In genomic region chr10:74048433-74048832, GRCh38 we compare ENCODE assay signal across 20 cellular contexts. TPM values are rescaled to one million over a fixed set of nuclear protein-coding genes. Genes with fewer than 3 reads are reported as not detected.
DNase-seq lines count a peak whose midpoint lies in the region; ATAC-seq and TF ChIP-seq lines count a peak whose summit lies in the region.
"Had no signal": no experiment of that assay in that cellular context is flagged by ENCODE, and none has a peak within 500 bp of the region (broad histone marks: within the 10 kb centered on the region; RNA-seq: fewer than 3 reads in every experiment).

No MANE protein-coding gene starts in this region.

- intact Hi-C loops in PC-9 (cut with micrococcal nuclease; ENCODE audit: unreplicated experiment) = no loop called here
- intact Hi-C loops in lower lobe of right lung (cut with DNase I) = no loop called here

- CTCF ChIA-PET in HEK293 (lab: Yijun Ruan, JAX) (interaction anchor here (0.5 to 1.3 kb wide), 2 partner anchors 10 to 92 kb away, joined by 3 to 4 read pairs; no protein-coding TSS in a partner anchor), PC-9 (lab: Charles Lee) (interaction anchor here (0.6 to 1.5 kb wide), 5 partner anchors 8 to 170 kb away, joined by 3 to 8 read pairs (median 4); no protein-coding TSS in a partner anchor)

- H3K27me3 ChIP-seq in PC-9 (ENCODE audit: insufficient read depth, low read depth) (no peaks in the 10 kb centered on the region), lower lobe of right lung (ENCODE audit: low read depth) (no peaks in the 10 kb centered on the region), suprapubic skin (no peaks in the 10 kb centered on the region)
- H3K27me3 ChIP-seq: gastroesophageal sphincter had no signal

- H3K79me2 ChIP-seq in PC-9 (ENCODE audit: low read depth) = peaks cover 74% of the 10 kb centered on the region

- no peak overlapping the region for H2AFZ ChIP-seq in PC-9
- H2AFZ ChIP-seq: parathyroid adenoma had no signal

- H3K36me3 ChIP-seq in HEK293 (ENCODE audit: control insufficient read depth in 2 of 2, insufficient read depth in 1 of 2, low read length in 2 of 2) = peaks cover 18 to 20% of the 10 kb centered on the region in 2 experiments
- peaks cover 21% of the 10 kb centered on the region for H3K36me3 ChIP-seq in PC-9 (ENCODE audit: low read depth)
- H3K36me3 ChIP-seq in lower lobe of right lung = peaks cover 20% of the 10 kb centered on the region
- H3K36me3 ChIP-seq in suprapubic skin = peaks cover 4% of the 10 kb centered on the region

- H3K4me1 ChIP-seq in HEK293 (ENCODE audit: control insufficient read depth, insufficient read depth, low read length) (peaks cover 10% of the 10 kb centered on the region; the same call in 1 of the 2 replicates), PC-9 (replicated peaks; ENCODE audit: insufficient read depth) (peaks cover 67% of the 10 kb centered on the region), lower lobe of right lung (peaks cover 45% of the 10 kb centered on the region), suprapubic skin (peaks cover 15% of the 10 kb centered on the region)

- no peak for TF ChIP-seq CTCF in HEK293 (tag by site-specific recombination; IDR thresholded peaks at IDR 0.05)
- TF ChIP-seq CTCF in PC-9 (conservative IDR thresholded peaks at IDR 0.05) = no peak
- no peak for TF ChIP-seq CTCF in lower lobe of right lung (IDR thresholded peaks at IDR 0.05)
- TF ChIP-seq CTCF in suprapubic skin (IDR thresholded peaks at IDR 0.05) = no peak

- ATAC-seq in lower lobe of right lung (no peak), GM21447 (IDR thresholded peaks at IDR 0.05; ENCODE audit: unreplicated experiment) (no peak), GM19035 (IDR thresholded peaks at IDR 0.05; ENCODE audit: unreplicated experiment) (no peak), GM18502 (IDR thresholded peaks at IDR 0.05; ENCODE audit: poor library complexity, unreplicated experiment) (no peak)
- ATAC-seq: esophagus mucosa; natural killer cell; stimulated activated effector memory CD8-positive, alpha-beta T cell treated with anti-CD3 and anti-CD28 coated beads, Interleukin-12 subunit alpha, Interleukin-12 subunit beta, amount 100 ng/mL, for 72 hours; WTC11 had no signal

- peaks cover 76% of the 10 kb centered on the region for H3F3A ChIP-seq in PC-9 (ENCODE audit: insufficient read depth, low read depth)

- WGBS in suprapubic skin = 97% methylated on average over 2 of the region's 2 CpGs

- H3K4me2 ChIP-seq in PC-9 = peak overlapping the region; percentile 60; the same call in 1 of the 2 replicates

- DNase-seq in PC-9 = no peak
- DNase-seq in lower lobe of right lung = no peak
- no peak for DNase-seq in suprapubic skin (ENCODE audit: low spot score in 2 of 2)
- DNase-seq: DMS79 treated with DMSO at 0.1 percent for 48 hours; effector memory CD4-positive, alpha-beta T cell; natural killer cell; NCI-H1417; NCI-H2081 treated with DMSO at 0.1 percent for 48 hours; NCI-H510A; RPMI8226; stimulated activated CD4-positive, alpha-beta T cell treated with anti-CD3 and anti-CD28 coated beads, Interleukin-2, amount 100 ng/mL, for 24 hours had no signal

- H3K9me3 ChIP-seq in HEK293 (ENCODE audit: control insufficient read depth, insufficient read depth, low read depth, low read length) (no peaks in the 10 kb centered on the region), PC-9 (ENCODE audit: insufficient read depth, low read depth) (no peaks in the 10 kb centered on the region), lower lobe of right lung (no peaks in the 10 kb centered on the region), suprapubic skin (no peaks in the 10 kb centered on the region)
- H3K9me3 ChIP-seq: gastroesophageal sphincter had no signal

- no peak for TF ChIP-seq POLR2A in suprapubic skin (IDR thresholded peaks at IDR 0.05)

- no peaks in the 10 kb centered on the region for H3K9me2 ChIP-seq in PC-9 (ENCODE audit: insufficient read depth)

- no peak overlapping the region for H3K4me3 ChIP-seq in HEK293 (ENCODE audit: low read depth, low read length)
- H3K4me3 ChIP-seq in PC-9 = no peak overlapping the region
- no peak overlapping the region for H3K4me3 ChIP-seq in lower lobe of right lung
- no peak overlapping the region for H3K4me3 ChIP-seq in suprapubic skin
- H3K4me3 ChIP-seq: gastroesophageal sphincter had no signal

- POLR2A ChIA-PET in HEK293 (lab: Yijun Ruan, JAX) = interaction anchor here (0.7 kb wide), 1 partner anchor 162 kb away, joined by 3 read pairs; no protein-coding TSS in a partner anchor
- POLR2A ChIA-PET in PC-9 (lab: Charles Lee; ENCODE audit: unreplicated experiment) = interaction anchor here (0.6 to 1.5 kb wide), 6 partner anchors 22 to 176 kb away, joined by 3 to 9 read pairs (median 6); partner anchors contain the start of gene VCL

- no peaks in the 10 kb centered on the region for H4K20me1 ChIP-seq in PC-9 (ENCODE audit: insufficient read depth)

- TF ChIP-seq EP300 in suprapubic skin (IDR thresholded peaks at IDR 0.05) = no peak

- H3K27ac ChIP-seq in HEK293 (ENCODE audit: extremely low read depth, low read depth, low read length) (no peak overlapping the region), PC-9 (peak overlapping the region; percentile 90), lower lobe of right lung (peak overlapping the region; percentile 61), suprapubic skin (peak overlapping the region; percentile 69)
- H3K27ac ChIP-seq: parathyroid adenoma had no signal

- no TSS peak for BruUV-seq in PC-9 (replicated peaks; lab: Mats Ljungman, UMichigan)

TF ChIP-seq in HEK293, 187 proteins besides CTCF, POLR2A, EP300 and RAD21:
- no peak for TF ChIP-seq ZNF707 (tag by site-specific recombination; IDR thresholded peaks at IDR 0.05)
- no peak for TF ChIP-seq ZNF518A (tag by site-specific recombination; conservative IDR thresholded peaks at IDR 0.05; ENCODE audit: low read depth)
- TF ChIP-seq, protein P1, sequence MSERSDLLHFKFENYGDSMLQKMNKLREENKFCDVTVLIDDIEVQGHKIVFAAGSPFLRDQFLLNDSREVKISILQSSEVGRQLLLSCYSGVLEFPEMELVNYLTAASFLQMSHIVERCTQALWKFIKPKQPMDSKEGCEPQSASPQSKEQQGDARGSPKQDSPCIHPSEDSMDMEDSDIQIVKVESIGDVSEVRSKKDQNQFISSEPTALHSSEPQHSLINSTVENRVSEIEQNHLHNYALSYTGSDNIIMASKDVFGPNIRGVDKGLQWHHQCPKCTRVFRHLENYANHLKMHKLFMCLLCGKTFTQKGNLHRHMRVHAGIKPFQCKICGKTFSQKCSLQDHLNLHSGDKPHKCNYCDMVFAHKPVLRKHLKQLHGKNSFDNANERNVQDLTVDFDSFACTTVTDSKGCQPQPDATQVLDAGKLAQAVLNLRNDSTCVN (tag by site-specific recombination; optimal IDR thresholded peaks at IDR 0.05) = no peak
- TF ChIP-seq MEIS1 (CRISPR knock-in tag; IDR thresholded peaks at IDR 0.05; ENCODE audit: borderline replicate concordance) = no peak
- TF ChIP-seq, protein P2, sequence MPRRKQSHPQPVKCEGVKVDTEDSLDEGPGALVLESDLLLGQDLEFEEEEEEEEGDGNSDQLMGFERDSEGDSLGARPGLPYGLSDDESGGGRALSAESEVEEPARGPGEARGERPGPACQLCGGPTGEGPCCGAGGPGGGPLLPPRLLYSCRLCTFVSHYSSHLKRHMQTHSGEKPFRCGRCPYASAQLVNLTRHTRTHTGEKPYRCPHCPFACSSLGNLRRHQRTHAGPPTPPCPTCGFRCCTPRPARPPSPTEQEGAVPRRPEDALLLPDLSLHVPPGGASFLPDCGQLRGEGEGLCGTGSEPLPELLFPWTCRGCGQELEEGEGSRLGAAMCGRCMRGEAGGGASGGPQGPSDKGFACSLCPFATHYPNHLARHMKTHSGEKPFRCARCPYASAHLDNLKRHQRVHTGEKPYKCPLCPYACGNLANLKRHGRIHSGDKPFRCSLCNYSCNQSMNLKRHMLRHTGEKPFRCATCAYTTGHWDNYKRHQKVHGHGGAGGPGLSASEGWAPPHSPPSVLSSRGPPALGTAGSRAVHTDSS (tag by site-specific recombination; IDR thresholded peaks at IDR 0.05) = peak; percentile 85
- no peak for TF ChIP-seq TCF7L2 (IDR thresholded peaks at IDR 0.05; ENCODE audit: borderline replicate concordance, low read depth, low read length)
- no peak for TF ChIP-seq ZNF677 (tag by site-specific recombination; IDR thresholded peaks at IDR 0.05)
TF ChIP-seq in HEK293: peak in this region for 1.

RNA-seq across cellular contexts. Expression of gene VCL, which starts 50.5 kb away (rescaled TPM):
- total RNA-seq in PC-9 (2021) = 208 and 225 TPM in 2 replicates
- total RNA-seq in lower lobe of right lung = 106 TPM
- total RNA-seq in suprapubic skin = 10 to 100 TPM; 54.8 to 92.9 (median 64.7) TPM
